ENCODE assay signal across 10 cellular contexts in genomic region chr17:76074390-76075363, GRCh38. TPM values are rescaled to one million over a fixed set of nuclear protein-coding genes. Genes with fewer than 3 reads are reported as not detected.
A peak's percentile ranks its signal among the peaks of the same experiment; 100 is the strongest.
DNase-seq lines count a peak whose midpoint lies in the region; ATAC-seq and TF ChIP-seq lines count a peak whose summit lies in the region.
"Had no signal": no experiment of that assay in that cellular context is flagged by ENCODE, and none has a peak within 500 bp of the region (broad histone marks: within the 10 kb centered on the region; RNA-seq: fewer than 3 reads in every experiment).

TSS of gene GALR2 (plus strand) at chr17:76074781. CDS start at chr17:76074884, 103 bp downstream.

- H3K9ac ChIP-seq in skeletal muscle satellite cell (ENCODE audit: low read depth, low read length): no peak within 1 kb of the TSS

- H3K27ac Mint-ChIP-seq in activated CD4-positive, alpha-beta T cell treated with anti-CD3 and anti-CD28 coated beads, Interleukin-2, amount 10 ng/mL, durations not matched to agents 24 days and 14 days: no peak within 1 kb of the TSS

- peak within 1 kb of the TSS; percentile 53 for H3K4me3 Mint-ChIP-seq in activated CD4-positive, alpha-beta T cell treated with anti-CD3 and anti-CD28 coated beads, Interleukin-2, amount 10 ng/mL, durations not matched to agents 24 days and 14 days

- H3K9me3 ChIP-seq in RWPE2 (ENCODE audit: severe bottlenecking) (no peaks in the 10 kb centered on the region), iPS DF 6.9 (ENCODE audit: control insufficient read depth, insufficient read depth, low read length) (no peaks in the 10 kb centered on the region), skeletal muscle satellite cell (replicated peaks; ENCODE audit: low read length) (no peaks in the 10 kb centered on the region)

- H3K36me3 Mint-ChIP-seq in activated CD4-positive, alpha-beta T cell treated with anti-CD3 and anti-CD28 coated beads, Interleukin-2, amount 10 ng/mL, durations not matched to agents 24 days and 14 days (ENCODE audit: low read depth): peaks cover 6% of the 10 kb centered on the region

- H3K4me1 Mint-ChIP-seq in activated CD4-positive, alpha-beta T cell treated with anti-CD3 and anti-CD28 coated beads, Interleukin-2, amount 10 ng/mL, durations not matched to agents 24 days and 14 days: peaks cover 36% of the 10 kb centered on the region

- TF ChIP-seq CTCF in RWPE2 (IDR thresholded peaks at IDR 0.05; ENCODE audit: poor library complexity, severe bottlenecking): no peak

- ATAC-seq in RWPE2 (ENCODE audit: low read depth) (no peak; the same call in 2 of the 3 replicates), left colon (no peak), GM21360 (IDR thresholded peaks at IDR 0.05; ENCODE audit: unreplicated experiment) (no peak)

- intact Hi-C loops in activated CD4-positive, alpha-beta T cell treated with anti-CD3 and anti-CD28 coated beads, Interleukin-2, amount 10 ng/mL, durations not matched to agents 24 days and 14 days (cut with micrococcal nuclease): loop anchor here (5.0 to 10.0 kb wide), 6 partner anchors 62 to 660 kb away; partner anchors contain the start of genes MFSD11, MRPL38, PRPSAP1 and SRSF2
- intact Hi-C loops in left colon (cut with DNase I, micrococcal nuclease): no loop called here

- H3K27me3 ChIP-seq in RWPE2 (ENCODE audit: insufficient read depth, poor library complexity, severe bottlenecking): peaks cover 61% of the 10 kb centered on the region
- peaks cover 53% of the 10 kb centered on the region for H3K27me3 ChIP-seq in iPS DF 6.9 (ENCODE audit: control insufficient read depth, insufficient read depth, low read length)
- peaks cover 61% of the 10 kb centered on the region for H3K27me3 ChIP-seq in skeletal muscle satellite cell (ENCODE audit: control insufficient read depth, insufficient read depth, low read length)

- no peaks in the 10 kb centered on the region for H3K9me3 Mint-ChIP-seq in activated CD4-positive, alpha-beta T cell treated with anti-CD3 and anti-CD28 coated beads, Interleukin-2, amount 10 ng/mL, durations not matched to agents 24 days and 14 days

- no CpG with 5 or more reads among the region's 92 CpGs for WGBS in iPS DF 6.9 (ENCODE audit: insufficient coverage, insufficient read length)

- peak within 1 kb of the TSS; percentile 6 for H3K4me3 ChIP-seq in RWPE2 (ENCODE audit: severe bottlenecking)
- H3K4me3 ChIP-seq in iPS DF 6.9 (ENCODE audit: low read length): peak within 1 kb of the TSS; percentile 46; the same call in 1 of the 2 replicates
- no peak within 1 kb of the TSS for H3K4me3 ChIP-seq in skeletal muscle satellite cell (ENCODE audit: low read length)

- H3K27ac ChIP-seq in RWPE2 (ENCODE audit: poor library complexity, severe bottlenecking) (no peak within 1 kb of the TSS), iPS DF 6.9 (ENCODE audit: low read length) (no peak within 1 kb of the TSS)

- peaks cover 48% of the 10 kb centered on the region for H3K27me3 Mint-ChIP-seq in activated CD4-positive, alpha-beta T cell treated with anti-CD3 and anti-CD28 coated beads, Interleukin-2, amount 10 ng/mL, durations not matched to agents 24 days and 14 days

- peaks cover 7% of the 10 kb centered on the region for H3K36me3 ChIP-seq in RWPE2 (ENCODE audit: low read depth)
- no peaks in the 10 kb centered on the region; the same call in 1 of the 2 replicates for H3K36me3 ChIP-seq in iPS DF 6.9 (ENCODE audit: control insufficient read depth, insufficient read depth, low read length)
- H3K36me3 ChIP-seq in skeletal muscle satellite cell (ENCODE audit: insufficient read depth, low read length): no peaks in the 10 kb centered on the region

- no peak for DNase-seq in activated CD4-positive, alpha-beta T cell treated with anti-CD3 and anti-CD28 coated beads, Interleukin-2, amount 10 ng/mL, durations not matched to agents 24 days and 14 days
- DNase-seq in activated CD4-positive, alpha-beta T cell treated with anti-CD3 and anti-CD28 coated beads, Interleukin-2, amount 50 U/mL, for 1 hour: no peak
- DNase-seq in RWPE2 (ENCODE audit: low spot score) (peak; percentile 65), iPS DF 6.9 (ENCODE audit: low read depth, low spot score) (no peak), left colon (no peak), nucleus accumbens (lab: John Stamatoyannopoulos, UW) (no peak)
- DNase-seq: activated effector memory CD4-positive, alpha-beta T cell treated with Interleukin-2 at 50 U/mL for 16 hours; stimulated activated CD4-positive, alpha-beta T cell treated with anti-CD3 and anti-CD28 coated beads, Interleukin-2, amount 100 ng/mL, for 48 hours had no signal

- H3K4me1 ChIP-seq in RWPE2 (ENCODE audit: insufficient read depth, poor library complexity, severe bottlenecking) (no peaks in the 10 kb centered on the region), iPS DF 6.9 (ENCODE audit: control insufficient read depth, insufficient read depth, low read length) (peaks cover 14% of the 10 kb centered on the region), skeletal muscle satellite cell (ENCODE audit: control insufficient read depth, insufficient read depth, low read length) (peaks cover 8% of the 10 kb centered on the region)

- H3K4me2 ChIP-seq in skeletal muscle satellite cell (ENCODE audit: low read length): peak within 1 kb of the TSS; percentile 30

RNA-seq across cellular contexts. Expression of gene GALR2, which starts in this region (rescaled TPM):
- total RNA-seq in activated CD4-positive, alpha-beta T cell treated with anti-CD3 and anti-CD28 coated beads, Interleukin-2, amount 10 ng/mL, durations not matched to agents 24 days and 14 days: 2.3 and 2.7 TPM in 2 replicates
- total RNA-seq in skeletal muscle satellite cell (2012; rRNA removed): 0.22 TPM in 1 of 2 replicates, not detected in the other
- not detected for total RNA-seq in left colon
